In the genomic region with DNA sequence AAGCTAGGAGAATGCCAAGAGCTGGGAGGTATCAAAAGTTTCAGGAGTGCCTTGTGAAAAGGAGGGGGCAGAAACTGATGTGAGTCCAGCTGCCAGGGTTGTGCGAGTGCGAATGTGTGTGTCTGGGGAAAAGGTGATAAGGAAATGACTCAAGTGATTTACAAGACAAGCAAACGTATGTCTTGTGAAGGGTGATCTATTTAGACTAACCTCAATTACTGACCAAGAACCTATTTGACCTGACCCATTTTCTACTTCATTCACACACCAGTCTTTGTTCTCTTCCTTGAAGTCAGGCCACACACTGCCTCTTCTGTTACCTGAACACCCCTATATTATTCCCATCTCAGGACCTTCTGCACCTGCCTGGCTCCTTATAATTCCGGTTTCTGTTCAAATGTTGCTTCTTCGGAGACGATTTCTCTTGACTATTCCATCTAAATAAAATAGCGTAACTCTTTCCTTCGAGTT, we compare ENCODE assay signal across 8 cellular contexts. TPM values are rescaled to one million over a fixed set of nuclear protein-coding genes. Genes with fewer than 3 reads are reported as not detected.
DNase-seq lines count a peak whose midpoint lies in the region; ATAC-seq and TF ChIP-seq lines count a peak whose summit lies in the region.

No MANE protein-coding gene starts in this region.

- peak overlapping the region; percentile 91 for H3K9ac ChIP-seq in Loucy (ENCODE audit: low read depth, low read length, poor library complexity, severe bottlenecking)

- H3K4me3 ChIP-seq in Loucy (ENCODE audit: low read length, poor library complexity, severe bottlenecking): peak overlapping the region; percentile 96
- H3K4me3 ChIP-seq in astrocyte of the spinal cord (ENCODE audit: low read depth, low read length): peak overlapping the region; percentile 75
- peak overlapping the region; percentile 67 for H3K4me3 ChIP-seq in lower leg skin (ENCODE audit: low read depth, poor library complexity, severe bottlenecking)
- peak overlapping the region; percentile 61 to 95 (median 90) for H3K4me3 ChIP-seq in tibial nerve

- in situ Hi-C loops in astrocyte of the spinal cord (cut with HindIII; ENCODE audit: low sequenced_read_pairs): no loop called here

- peaks cover 35% of the 10 kb centered on the region for H4K20me1 ChIP-seq in Loucy (ENCODE audit: insufficient read depth, low read length, poor library complexity, severe bottlenecking)

- 7 to 8% methylated on average over 8 of the region's 8 CpGs for WGBS in lower leg skin, 2 donors
- WGBS in tibial nerve, 2 donors: 13 to 15% methylated on average over 8 of the region's 8 CpGs

- H3K9me2 ChIP-seq in Loucy (replicated peaks; ENCODE audit: low read depth, low read length): no peaks in the 10 kb centered on the region

- peaks cover 4% of the 10 kb centered on the region; the same call in 1 of the 2 replicates for H3K36me3 ChIP-seq in Loucy (ENCODE audit: insufficient read depth, low read length)
- H3K36me3 ChIP-seq in tibial nerve: peaks cover 0 to 10% (median 0%) of the 10 kb centered on the region in 3 donors

- no peaks in the 10 kb centered on the region for H3F3A ChIP-seq in Loucy (ENCODE audit: low read depth)

- TF ChIP-seq CTCF in Loucy (conservative IDR thresholded peaks at IDR 0.05; ENCODE audit: low read length): no peak
- no peak for TF ChIP-seq CTCF in astrocyte of the spinal cord (IDR thresholded peaks at IDR 0.05; ENCODE audit: low read depth, low read length)
- no peak for TF ChIP-seq CTCF in lower leg skin (IDR thresholded peaks at IDR 0.05)
- TF ChIP-seq CTCF in tibial nerve (IDR thresholded peaks at IDR 0.05): no peak

- H2AFZ ChIP-seq in Loucy (ENCODE audit: low read length): peak overlapping the region; percentile 60

- no peak for TF ChIP-seq EP300 in tibial nerve (IDR thresholded peaks at IDR 0.05)

- H3K27ac ChIP-seq in tibial nerve: peak overlapping the region in 3 of 4 donors; percentile 92 to 96 (median 95)

- H3K9me3 ChIP-seq in Loucy (ENCODE audit: insufficient read depth, low read depth, low read length) (no peaks in the 10 kb centered on the region), tibial nerve (no peaks in the 10 kb centered on the region)

- H3K79me2 ChIP-seq in Loucy (ENCODE audit: insufficient read depth, low read length): peaks cover 78% of the 10 kb centered on the region

- DNase-seq in GDM1 (lab: John Stamatoyannopoulos, UW): peak; percentile 2
- DNase-seq in astrocyte of the spinal cord (ENCODE audit: low read depth, low spot score): peak; percentile 26
- DNase-seq in lower leg skin (ENCODE audit: low spot score in 2 of 2): no peak
- no peak for DNase-seq in tibial nerve (ENCODE audit: low spot score in 2 of 2)
- DNase-seq in DMS153 treated with DMSO at 0.1 percent for 48 hours (lab: John Stamatoyannopoulos, UW; ENCODE audit: unreplicated experiment): no peak
- no peak for DNase-seq in NCI-H345 (lab: John Stamatoyannopoulos, UW)

- intact Hi-C loops in lower leg skin (cut with DNase I; ENCODE audit: low total_unique reads): no loop called here

- peak overlapping the region; percentile 81 for H3K4me2 ChIP-seq in Loucy (ENCODE audit: low read depth, low read length, poor library complexity, severe bottlenecking)

- TF ChIP-seq POLR2A in lower leg skin (IDR thresholded peaks at IDR 0.05) (no peak), tibial nerve (IDR thresholded peaks at IDR 0.05) (no peak)

- peaks cover 7% of the 10 kb centered on the region for H3K27me3 ChIP-seq in Loucy (ENCODE audit: insufficient read depth, low read length, poor library complexity, severe bottlenecking)
- H3K27me3 ChIP-seq in tibial nerve: no peaks in the 10 kb centered on the region

- no peak for ATAC-seq in HG02884 (IDR thresholded peaks at IDR 0.05; ENCODE audit: unreplicated experiment)

- H3K4me1 ChIP-seq in Loucy (ENCODE audit: insufficient read depth, low read length, poor library complexity, severe bottlenecking) (peaks cover 58% of the 10 kb centered on the region), tibial nerve (peaks cover 0 to 80% (median 23%) of the 10 kb centered on the region in 4 donors)

RNA-seq across cellular contexts. Expression of a gene that starts 1.0 kb away (rescaled TPM):
- total RNA-seq in lower leg skin: 10 to 100 TPM; 41.7 to 65.0 (median 58.6) TPM
- 10 to 100 TPM; 40.6 to 58.1 (median 45.0) TPM for total RNA-seq in tibial nerve

RNA-seq across cellular contexts. Expression of a gene that starts 2.8 kb away (rescaled TPM):
- total RNA-seq in lower leg skin: 1 to 10 TPM; 6.6 to 8.6 (median 7.5) TPM
- 10 to 100 TPM; 24.9 to 33.9 (median 27.2) TPM for total RNA-seq in tibial nerve

RNA-seq across cellular contexts. Expression of a gene that starts 34.6 kb away (rescaled TPM):
- 10 to 100 TPM; 14.5 to 24.2 (median 17.0) TPM for total RNA-seq in lower leg skin
- 10 to 100 TPM; 41.4 to 68.1 (median 61.1) TPM for total RNA-seq in tibial nerve

Comparison
In these comparisons a context has a peak if more than half of its experiments do, and no peak if none do; other contexts are left out.
1. DNase-seq: peak in GDM1 (single experiment) and astrocyte of the spinal cord (single experiment); none in lower leg skin (0 of 2), tibial nerve (0 of 2), DMS153 treated with DMSO at 0.1 percent for 48 hours (single experiment) and NCI-H345 (single experiment).
2. Peak in every context shown above with its lines, with median percentiles within 50 percentile points of each other: H3K4me3 ChIP-seq.